In the genomic region with DNA sequence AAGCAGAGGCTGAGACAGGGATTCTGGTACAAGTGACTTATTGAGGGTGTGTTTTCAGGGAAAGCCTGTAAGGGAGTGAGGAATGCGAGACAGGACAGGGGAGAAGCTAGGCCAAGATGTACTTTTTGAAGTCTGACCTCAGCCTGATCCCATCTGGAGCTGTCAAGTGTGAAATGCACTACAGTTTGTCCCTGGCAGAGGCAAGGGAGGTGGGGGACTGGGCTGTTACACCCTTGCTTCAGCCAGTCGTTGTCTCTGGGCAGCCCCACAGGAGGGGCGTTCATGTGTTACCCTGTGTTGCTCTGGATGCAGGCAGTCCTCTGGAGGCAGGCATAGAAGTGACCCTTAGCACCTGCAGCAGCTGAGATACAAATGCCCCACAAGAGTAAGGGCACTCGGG, we compare ENCODE assay signal across 34 cellular contexts. TPM values are rescaled to one million over a fixed set of nuclear protein-coding genes. Genes with fewer than 3 reads are reported as not detected.
"Had no signal": no experiment of that assay in that cellular context is flagged by ENCODE, and none has a peak within 500 bp of the region (broad histone marks: within the 10 kb centered on the region; RNA-seq: fewer than 3 reads in every experiment).

No MANE protein-coding gene starts in this region.

- H3K4me3 Mint-ChIP-seq: activated CD4-positive, alpha-beta memory T cell treated with anti-CD3 and anti-CD28 coated beads, Interleukin-2, amount 10 ng/mL, durations not matched to agents 7 days and 5 days; activated CD8-positive, alpha-beta memory T cell treated with anti-CD3 and anti-CD28 coated beads, Interleukin-2, amount 10 ng/mL, durations not matched to agents 7 days and 5 days; activated naive CD4-positive, alpha-beta T cell treated with anti-CD3 and anti-CD28 coated beads, Interleukin-2, amount 10 ng/mL, durations not matched to agents 7 days and 5 days; activated naive CD8-positive, alpha-beta T cell; activated naive CD8-positive, alpha-beta T cell treated with anti-CD3 and anti-CD28 coated beads, Interleukin-2, amount 50 U/mL, for 24 hours; brain; IgD-negative memory B cell had no signal

- H3K27ac ChIP-seq: Peyer's patch, WERI-Rb-1 had no signal

- H3K4me1 ChIP-seq: Peyer's patch had no signal

- H3K9me3 ChIP-seq: Peyer's patch had no signal

- H3K4me1 Mint-ChIP-seq: activated CD4-positive, alpha-beta memory T cell treated with anti-CD3 and anti-CD28 coated beads, Interleukin-2, amount 10 ng/mL, durations not matched to agents 7 days and 5 days; activated CD8-positive, alpha-beta memory T cell treated with anti-CD3 and anti-CD28 coated beads, Interleukin-2, amount 10 ng/mL, durations not matched to agents 7 days and 5 days; activated naive CD4-positive, alpha-beta T cell treated with anti-CD3 and anti-CD28 coated beads, Interleukin-2, amount 10 ng/mL, durations not matched to agents 7 days and 5 days; activated naive CD8-positive, alpha-beta T cell treated with anti-CD3 and anti-CD28 coated beads, Interleukin-2, amount 50 U/mL, for 24 hours; brain; IgD-negative memory B cell had no signal

- ATAC-seq: activated CD8-positive, alpha-beta memory T cell treated with anti-CD3 and anti-CD28 coated beads, Interleukin-2, amount 10 ng/mL, durations not matched to agents 7 days and 5 days; activated naive CD8-positive, alpha-beta T cell treated with anti-CD3 and anti-CD28 coated beads, Interleukin-2, amount 50 U/mL, for 24 hours had no signal

- H3K27me3 Mint-ChIP-seq: activated CD8-positive, alpha-beta memory T cell treated with anti-CD3 and anti-CD28 coated beads, Interleukin-2, amount 10 ng/mL, durations not matched to agents 7 days and 5 days; activated naive CD4-positive, alpha-beta T cell treated with anti-CD3 and anti-CD28 coated beads, Interleukin-2, amount 10 ng/mL, durations not matched to agents 7 days and 5 days; activated naive CD8-positive, alpha-beta T cell; activated naive CD8-positive, alpha-beta T cell treated with anti-CD3 and anti-CD28 coated beads, Interleukin-2, amount 50 U/mL, for 24 hours; IgD-negative memory B cell had no signal

- H3K9me3 Mint-ChIP-seq: activated CD4-positive, alpha-beta memory T cell treated with anti-CD3 and anti-CD28 coated beads, Interleukin-2, amount 10 ng/mL, durations not matched to agents 7 days and 5 days; activated naive CD4-positive, alpha-beta T cell treated with anti-CD3 and anti-CD28 coated beads, Interleukin-2, amount 10 ng/mL, durations not matched to agents 7 days and 5 days; activated naive CD8-positive, alpha-beta T cell treated with anti-CD3 and anti-CD28 coated beads, Interleukin-2, amount 50 U/mL, for 24 hours had no signal

- H3K27me3 ChIP-seq: Peyer's patch had no signal

- DNase-seq: activated CD4-positive, alpha-beta memory T cell treated with anti-CD3 and anti-CD28 coated beads, Interleukin-2, amount 10 ng/mL, durations not matched to agents 7 days and 5 days; activated CD4-positive, alpha-beta T cell treated with anti-CD3 and anti-CD28 coated beads for 1 hour; activated CD4-positive, alpha-beta T cell treated with anti-CD3 and anti-CD28 coated beads for 48 hours; activated CD4-positive, CD25-positive, alpha-beta regulatory T cell; activated CD8-positive, alpha-beta memory T cell treated with anti-CD3 and anti-CD28 coated beads for 24 hours; activated CD8-positive, alpha-beta memory T cell treated with anti-CD3 and anti-CD28 coated beads, Interleukin-2, amount 10 ng/mL, durations not matched to agents 7 days and 5 days; activated CD8-positive, alpha-beta memory T cell treated with anti-CD3 and anti-CD28 coated beads, Interleukin-2, amount 50 U/mL, for 48 hours; activated effector memory CD4-positive, alpha-beta T cell treated with Interleukin-2 at 50 U/mL for 16 hours; activated naive CD4-positive, alpha-beta T cell treated with anti-CD3 and anti-CD28 coated beads, Interleukin-2, amount 10 ng/mL, durations not matched to agents 7 days and 5 days; activated naive CD8-positive, alpha-beta T cell treated with anti-CD3 and anti-CD28 coated beads, Interleukin-2, amount 50 U/mL, for 24 hours; activated T-cell treated with anti-CD3 and anti-CD28 coated beads, Interleukin-2, amount 50 U/mL, for 48 hours; anterior cingulate cortex; Karpas-422; KBM-7; NCI-H1105; NCI-H1417 treated with DMSO at 0.1 percent for 48 hours; NCI-H187 treated with DMSO at 0.1 percent for 48 hours; NCI-H2081; NCI-H2171 treated with DMSO at 0.1 percent for 48 hours; NCI-H2227 treated with DMSO at 0.1 percent for 48 hours; NCI-H446 treated with DMSO at 0.1 percent for 48 hours; NCI-H524; NCI-H69; Peyer's patch; RPMI8226; SW 1271; T-helper 1 cell; T1000; WERI-Rb-1 had no signal

- H3K4me3 ChIP-seq: Peyer's patch had no signal

- FAIRE-seq: bronchial epithelial cell had no signal

- H3K27ac Mint-ChIP-seq: activated CD4-positive, alpha-beta memory T cell treated with anti-CD3 and anti-CD28 coated beads, Interleukin-2, amount 10 ng/mL, durations not matched to agents 7 days and 5 days; activated CD8-positive, alpha-beta memory T cell treated with anti-CD3 and anti-CD28 coated beads, Interleukin-2, amount 10 ng/mL, durations not matched to agents 7 days and 5 days; activated naive CD4-positive, alpha-beta T cell treated with anti-CD3 and anti-CD28 coated beads, Interleukin-2, amount 10 ng/mL, durations not matched to agents 7 days and 5 days; activated naive CD8-positive, alpha-beta T cell; activated naive CD8-positive, alpha-beta T cell treated with anti-CD3 and anti-CD28 coated beads, Interleukin-2, amount 50 U/mL, for 24 hours; brain had no signal

- H3K36me3 ChIP-seq: Peyer's patch had no signal

- H3K36me3 Mint-ChIP-seq: activated CD8-positive, alpha-beta memory T cell treated with anti-CD3 and anti-CD28 coated beads, Interleukin-2, amount 10 ng/mL, durations not matched to agents 7 days and 5 days; activated naive CD4-positive, alpha-beta T cell treated with anti-CD3 and anti-CD28 coated beads, Interleukin-2, amount 10 ng/mL, durations not matched to agents 7 days and 5 days; activated naive CD8-positive, alpha-beta T cell; brain; IgD-negative memory B cell had no signal

RNA-seq across cellular contexts. Expression of gene PPEF1, which starts 25.8 kb away (rescaled TPM):
- total RNA-seq: activated CD4-positive, alpha-beta memory T cell treated with anti-CD3 and anti-CD28 coated beads, Interleukin-2, amount 10 ng/mL, durations not matched to agents 7 days and 5 days; activated CD8-positive, alpha-beta memory T cell treated with anti-CD3 and anti-CD28 coated beads, Interleukin-2, amount 10 ng/mL, durations not matched to agents 7 days and 5 days; bronchial epithelial cell; Peyer's patch; T-helper 2 cell treated with Interferon-gamma antibody and Interleukin-4, amounts not matched to agents 100 ng/mL and 5 ng/mL, for 36 hours had no signal
- polyA plus RNA-seq: IgD-negative memory B cell had no signal
